ENCODE assay signal across 8 cellular contexts in the genomic region with DNA sequence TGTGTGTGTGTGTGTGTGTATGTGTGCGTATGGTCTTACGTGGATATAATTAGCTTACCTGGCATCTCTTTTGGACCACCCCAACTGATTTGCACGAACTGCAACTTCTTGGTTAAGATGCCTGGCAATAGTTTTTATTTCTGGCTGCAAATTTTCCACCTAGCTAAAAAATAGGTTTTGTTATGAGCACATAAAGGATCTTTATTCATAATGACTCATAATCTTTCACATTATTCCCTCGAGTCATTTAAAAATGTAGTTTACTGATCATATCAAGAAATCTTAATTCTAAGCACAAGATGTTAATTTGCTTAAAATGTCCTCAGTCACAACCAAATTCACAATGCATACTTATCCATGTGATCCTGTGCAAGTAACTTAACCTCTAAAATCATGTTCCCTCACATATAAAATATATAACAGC. TPM values are rescaled to one million over a fixed set of nuclear protein-coding genes. Genes with fewer than 3 reads are reported as not detected.
A peak's percentile ranks its signal among the peaks of the same experiment; 100 is the strongest.
DNase-seq lines count a peak whose midpoint lies in the region; ATAC-seq and TF ChIP-seq lines count a peak whose summit lies in the region.

No MANE protein-coding gene starts in this region.

- no peaks in the 10 kb centered on the region for H3K27me3 Mint-ChIP-seq in activated naive CD8-positive, alpha-beta T cell treated with anti-CD3 and anti-CD28 coated beads for 36 hours

- H3K36me3 Mint-ChIP-seq in activated naive CD8-positive, alpha-beta T cell treated with anti-CD3 and anti-CD28 coated beads for 36 hours, result peaks cover 27% of the 10 kb centered on the region

- peak overlapping the region; percentile 80 for H3K4me3 Mint-ChIP-seq in activated naive CD8-positive, alpha-beta T cell treated with anti-CD3 and anti-CD28 coated beads for 36 hours

- no peaks in the 10 kb centered on the region for H3K27me3 ChIP-seq in cardiac muscle cell
- no peaks in the 10 kb centered on the region for H3K27me3 ChIP-seq in kidney epithelial cell (ENCODE audit: control insufficient read depth, insufficient read depth, low read length)
- no peaks in the 10 kb centered on the region for H3K27me3 ChIP-seq in stomach smooth muscle (ENCODE audit: control insufficient read depth in 1 of 2, insufficient read depth in 2 of 2, low read length in 2 of 2)

- peak overlapping the region; percentile 99 for H3K27ac Mint-ChIP-seq in activated naive CD8-positive, alpha-beta T cell treated with anti-CD3 and anti-CD28 coated beads for 36 hours

- H3K9me3 Mint-ChIP-seq in activated naive CD8-positive, alpha-beta T cell treated with anti-CD3 and anti-CD28 coated beads for 36 hours, result no peaks in the 10 kb centered on the region

- intact Hi-C loops in Right ventricle myocardium superior (cut with DNase I), result loop anchor here (5.0 kb wide), 1 partner anchor 189 kb away; a partner anchor contains a TSS

- TF ChIP-seq CTCF in cardiac muscle cell (IDR thresholded peaks at IDR 0.05; ENCODE audit: low read depth, low read length) (no peak), kidney epithelial cell (IDR thresholded peaks at IDR 0.05; ENCODE audit: insufficient read depth, low read length, poor library complexity, severe bottlenecking) (no peak)

- H3K27ac ChIP-seq in cardiac muscle cell (peak overlapping the region; percentile 97), stomach smooth muscle (ENCODE audit: low read length) (peak overlapping the region; percentile 83)

- H3K4me1 ChIP-seq in cardiac muscle cell (ENCODE audit: low read depth) (peaks cover 28% of the 10 kb centered on the region), stomach smooth muscle (ENCODE audit: control insufficient read depth, insufficient read depth, low read length) (peaks cover 3% of the 10 kb centered on the region)

- H3K4me1 Mint-ChIP-seq in activated naive CD8-positive, alpha-beta T cell treated with anti-CD3 and anti-CD28 coated beads for 36 hours, result peaks cover 49% of the 10 kb centered on the region

- ATAC-seq in Right ventricle myocardium superior (ENCODE audit: poor library complexity), result no peak
- no peak for ATAC-seq in GM18511 (IDR thresholded peaks at IDR 0.05; ENCODE audit: unreplicated experiment)

- H3K9me3 ChIP-seq in cardiac muscle cell (ENCODE audit: low read depth) (no peaks in the 10 kb centered on the region), stomach smooth muscle (ENCODE audit: control insufficient read depth in 2 of 2, low read length in 2 of 2) (no peaks in the 10 kb centered on the region)

- peak overlapping the region; percentile 87 to 96 for H3K9ac ChIP-seq in stomach smooth muscle (ENCODE audit: low read length in 2 of 2)

- peak in 1 of 2 donors; percentile 14 for DNase-seq in cardiac muscle cell (ENCODE audit: low read depth in 1 of 2, low spot score in 1 of 2)
- no peak for DNase-seq in Right ventricle myocardium superior
- peak; percentile 32 for DNase-seq in activated naive CD8-positive, alpha-beta T cell treated with anti-CD3 and anti-CD28 coated beads for 36 hours
- no peak for DNase-seq in kidney epithelial cell (ENCODE audit: low read depth)
- DNase-seq in AML-193 (lab: John Stamatoyannopoulos, UW), result no peak
- DNase-seq in activated CD4-positive, CD25-positive, alpha-beta regulatory T cell (lab: John Stamatoyannopoulos, UW), result no peak

- peaks cover 6% of the 10 kb centered on the region for H3K36me3 ChIP-seq in cardiac muscle cell
- H3K36me3 ChIP-seq in kidney epithelial cell (ENCODE audit: control insufficient read depth, insufficient read depth, low read length), result no peaks in the 10 kb centered on the region
- H3K36me3 ChIP-seq in stomach smooth muscle (ENCODE audit: control insufficient read depth in 2 of 2, insufficient read depth in 2 of 2, low read length in 2 of 2), result peaks cover 0 to 8% of the 10 kb centered on the region in 2 donors

- H3K4me3 ChIP-seq in cardiac muscle cell, result peak overlapping the region; percentile 64
- H3K4me3 ChIP-seq in kidney epithelial cell (ENCODE audit: low read depth, low read length), result peak overlapping the region; percentile 70
- peak overlapping the region; percentile 87 to 91 for H3K4me3 ChIP-seq in stomach smooth muscle (ENCODE audit: low read length in 2 of 2)

RNA-seq across cellular contexts. Expression of a gene that starts 1.5 kb away (rescaled TPM):
- total RNA-seq in cardiac muscle cell (50.4 and 55.0 TPM in 2 replicates), Right ventricle myocardium superior (15.9 TPM), kidney epithelial cell (29.8 and 33.8 TPM in 2 replicates)
- 9.7 and 13.4 TPM in 2 replicates for polyA plus RNA-seq in cardiac muscle cell
- 10 to 100 TPM; 22.7 to 24.5 TPM for total RNA-seq in activated naive CD8-positive, alpha-beta T cell treated with anti-CD3 and anti-CD28 coated beads for 36 hours
